Comparison of ENCODE assay signal across 35 cellular contexts in the genomic region with DNA sequence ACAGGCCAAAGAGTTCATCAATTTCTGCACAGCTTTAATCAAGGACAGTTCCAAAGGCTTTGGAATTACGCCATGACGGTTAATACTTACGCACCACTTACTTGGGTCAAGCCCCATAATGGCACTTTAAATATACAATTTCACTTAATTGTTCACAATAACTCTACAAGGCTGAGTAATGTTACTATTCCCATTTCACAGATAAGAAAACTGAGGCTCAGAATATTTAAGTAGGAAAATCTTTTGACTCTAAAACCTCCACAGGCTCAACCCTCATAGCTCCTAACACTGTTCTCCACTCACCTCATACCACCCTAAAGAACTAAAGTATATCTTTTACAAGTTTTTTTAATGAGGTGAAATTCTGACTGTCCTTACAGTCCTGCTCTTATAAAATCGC.
"Had no signal": no experiment of that assay in that cellular context is flagged by ENCODE, and none has a peak within 500 bp of the region (broad histone marks: within the 10 kb centered on the region; RNA-seq: fewer than 3 reads in every experiment).

No MANE protein-coding gene starts in this region.

- H3K27ac ChIP-seq: KMS-11 had no signal

- H3K27me3 ChIP-seq: MG63 had no signal

- H3K36me3 ChIP-seq: MG63 had no signal

- H3K9me3 ChIP-seq: MG63 had no signal

- H3K9ac ChIP-seq: KMS-11 had no signal

- H3K4me2 ChIP-seq: KMS-11 had no signal

- H3K4me3 ChIP-seq: MG63 had no signal

- DNase-seq: Karpas-422, Kasumi-1, MG63, MM.1S, MV-4-11, NCI-H1048, NCI-H1092, NCI-H1092 treated with DMSO at 0.1 percent for 48 hours, NCI-H1105, NCI-H1105 treated with DMSO at 0.1 percent for 48 hours, NCI-H1417, NCI-H1417 treated with DMSO at 0.1 percent for 48 hours, NCI-H1436, NCI-H1436 treated with DMSO at 0.1 percent for 48 hours, NCI-H1694, NCI-H1694 treated with DMSO at 0.1 percent for 48 hours, NCI-H187, NCI-H187 treated with DMSO at 0.1 percent for 48 hours, NCI-H1930, NCI-H2029, NCI-H2029 treated with DMSO at 0.1 percent for 48 hours, NCI-H2081, NCI-H2081 treated with DMSO at 0.1 percent for 48 hours, NCI-H2107, NCI-H2171, NCI-H2171 treated with DMSO at 0.1 percent for 48 hours, NCI-H2227 treated with DMSO at 0.1 percent for 48 hours, NCI-H226, NCI-H345, NCI-H446, NCI-H446 treated with DMSO at 0.1 percent for 48 hours, NCI-H510A, NCI-H510A treated with DMSO at 0.1 percent for 48 hours, NCI-H524 had no signal
